ENCODE assay signal across 1 cellular context in the genomic region with DNA sequence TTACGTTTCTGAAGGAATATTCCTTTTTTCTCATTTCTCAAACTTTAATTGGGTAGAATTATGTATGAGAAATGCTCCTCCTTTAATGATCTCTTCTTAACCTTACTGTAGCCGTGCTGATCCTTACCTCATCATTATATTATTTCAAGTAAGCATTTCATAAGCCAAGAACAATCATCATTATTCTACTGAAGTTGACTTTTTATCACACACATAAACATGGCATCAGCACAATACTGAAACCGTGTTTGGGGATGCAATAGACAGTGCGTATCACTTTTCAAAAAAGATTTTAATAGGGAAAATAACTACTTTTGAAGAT.
TF ChIP-seq lines count a peak whose summit lies in the region.

No MANE protein-coding gene starts in this region.

TF ChIP-seq in IMR-90, 13 proteins besides CTCF, POLR2A, EP300 and RAD21:
- no peak for TF ChIP-seq MAFK (IDR thresholded peaks at IDR 0.05; ENCODE audit: low read depth, low read length)
